In the genomic region with DNA sequence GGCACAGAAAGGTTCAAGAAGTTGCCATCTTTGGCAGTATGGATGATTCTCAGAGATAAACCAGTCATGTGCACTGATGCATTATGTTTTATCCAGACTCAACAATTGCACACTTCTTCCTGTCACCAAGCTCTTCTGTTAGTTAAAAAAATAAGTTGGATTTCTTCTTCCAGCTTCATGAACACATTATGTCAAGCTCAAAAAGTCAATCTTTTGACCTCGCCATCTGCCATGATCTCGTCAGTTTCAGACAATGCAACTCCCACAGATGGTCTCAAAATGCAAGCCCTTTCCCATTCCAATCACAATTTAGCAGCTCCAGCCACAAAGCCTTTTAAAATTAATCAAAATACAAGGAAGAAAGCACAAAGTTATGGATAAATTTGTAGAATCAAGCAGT, we compare ENCODE assay signal across 20 cellular contexts. TPM values are rescaled to one million over a fixed set of nuclear protein-coding genes. Genes with fewer than 3 reads are reported as not detected.
A peak's percentile ranks its signal among the peaks of the same experiment; 100 is the strongest.
DNase-seq lines count a peak whose midpoint lies in the region; ATAC-seq, FAIRE-seq and TF ChIP-seq lines count a peak whose summit lies in the region.
"Had no signal": no experiment of that assay in that cellular context is flagged by ENCODE, and none has a peak within 500 bp of the region (broad histone marks: within the 10 kb centered on the region; RNA-seq: fewer than 3 reads in every experiment).

No MANE protein-coding gene starts in this region.

- no peak overlapping the region for H2BK120ac ChIP-seq in neuronal stem cell (ENCODE audit: low read depth, low read length)

- 67% methylated on average over 2 of the region's 2 CpGs for WGBS in GM23248 (ENCODE audit: low coverage in 1 of 2, low lambda C conversion rate in 2 of 2, missing lambda C conversion rate in 2 of 2), 2 experiments
- no CpG with 5 or more reads among the region's 2 CpGs for WGBS in neuronal stem cell (ENCODE audit: extremely low coverage in 2 of 2, insufficient read length in 2 of 2, insufficient replicate concordance in 1 of 2), 2 donors

- H3K9ac ChIP-seq in GM23248 (no peak overlapping the region), neuronal stem cell (ENCODE audit: low read depth, low read length, poor library complexity) (no peak overlapping the region), kidney (ENCODE audit: low read length in 2 of 2) (no peak overlapping the region)

- no peak overlapping the region for H4K91ac ChIP-seq in neuronal stem cell (ENCODE audit: low read depth, low read length, poor library complexity)

- H3K4me2 ChIP-seq in GM23248 (ENCODE audit: unreplicated experiment) (peak overlapping the region; percentile 2), neuronal stem cell (ENCODE audit: insufficient read depth, low read length, poor library complexity, severe bottlenecking) (no peak overlapping the region)
- H3K4me2 ChIP-seq: PC-9 had no signal

- no peak overlapping the region for H2BK12ac ChIP-seq in neuronal stem cell (ENCODE audit: low read length)

- no peak for FAIRE-seq in kidney (lab: Jason Lieb, UNC)
- FAIRE-seq: HTR-8/SVneo had no signal

- H3K27me3 ChIP-seq in GM23248 (replicated peaks; ENCODE audit: insufficient read depth) (no peaks in the 10 kb centered on the region), neuronal stem cell (ENCODE audit: control insufficient read depth in 3 of 3, insufficient read depth in 3 of 3, low read depth in 1 of 3, low read length in 3 of 3) (no peaks in the 10 kb centered on the region)

- H3K9me2 ChIP-seq in GM23248 (ENCODE audit: insufficient read depth), result no peaks in the 10 kb centered on the region

- DNase-seq in GM23248 (no peak), NCI-H446 (lab: John Stamatoyannopoulos, UW) (peak; percentile 84 to 96), neuronal stem cell (ENCODE audit: low spot score) (no peak), left ventricle myocardium superior (no peak), hippocampal formation (lab: John Stamatoyannopoulos, UW) (no peak), NCI-H1417 treated with DMSO at 0.1 percent for 48 hours (lab: John Stamatoyannopoulos, UW) (no peak), kidney (no peak)
- DNase-seq: ACHN; CD4-positive, alpha-beta memory T cell; EL; GOT3; HFFc6; NCI-H146; NCI-H2107; NCI-H510A treated with DMSO at 0.1 percent for 48 hours; PC-9; T-cell had no signal

- no peak for ATAC-seq in left ventricle myocardium superior
- ATAC-seq: T-cell had no signal

- no peak overlapping the region for H3K4me3 ChIP-seq in GM23248
- H3K4me3 ChIP-seq in neuronal stem cell (ENCODE audit: low read length in 2 of 2), result no peak overlapping the region
- H3K4me3 ChIP-seq in kidney (ENCODE audit: low read length in 2 of 2), result no peak overlapping the region
- H3K4me3 ChIP-seq: PC-9 had no signal

- H3K18ac ChIP-seq in neuronal stem cell (ENCODE audit: low read length), result no peak overlapping the region

- no peak overlapping the region for H2BK5ac ChIP-seq in neuronal stem cell (ENCODE audit: low read length)

- peaks cover 21% of the 10 kb centered on the region for H3K4me1 Mint-ChIP-seq in brain

- H3K27ac ChIP-seq in GM23248, result no peak overlapping the region
- no peak overlapping the region for H3K27ac ChIP-seq in neuronal stem cell (replicated peaks; ENCODE audit: low read length)
- no peak overlapping the region for H3K27ac ChIP-seq in kidney (ENCODE audit: low read depth in 2 of 2, low read length in 2 of 2)
- H3K27ac ChIP-seq: PC-9 had no signal

- H4K8ac ChIP-seq in neuronal stem cell (ENCODE audit: low read depth, low read length), result no peak overlapping the region

- peaks cover 4% of the 10 kb centered on the region for H3K36me3 Mint-ChIP-seq in brain
- H3K36me3 Mint-ChIP-seq: CD4-positive, alpha-beta memory T cell had no signal

- H3K23ac ChIP-seq in neuronal stem cell (ENCODE audit: low read depth, low read length, poor library complexity), result no peak overlapping the region

- H3K36me3 ChIP-seq in GM23248 (ENCODE audit: low read depth) (no peaks in the 10 kb centered on the region), neuronal stem cell (replicated peaks in 1 of 2; ENCODE audit: control insufficient read depth in 2 of 2, insufficient read depth in 2 of 2, low read length in 2 of 2) (no peaks in the 10 kb centered on the region), kidney (ENCODE audit: control insufficient read depth in 1 of 2, insufficient read depth in 2 of 2, low read length in 2 of 2) (no peaks in the 10 kb centered on the region)

- no peak overlapping the region for H2BK15ac ChIP-seq in neuronal stem cell (ENCODE audit: low read length)

- no peak overlapping the region for H2AFZ ChIP-seq in GM23248
- H2AFZ ChIP-seq in neuronal stem cell (ENCODE audit: low read length), result peak overlapping the region; percentile 37
- H2AFZ ChIP-seq: PC-9 had no signal

- 0 out of 2 replicates have a peak, but pooled peaks cover 12% of the 10 kb centered on the region for H3F3A ChIP-seq in GM23248 (ENCODE audit: insufficient read depth)

- H3K27ac Mint-ChIP-seq in brain, result peak overlapping the region; percentile 64 to 89 (median 80)
- H3K27ac Mint-ChIP-seq: B cell; CD4-positive, alpha-beta memory T cell; HFFc6; T-cell had no signal

- H3K4ac ChIP-seq in neuronal stem cell (ENCODE audit: low read length), result no peak overlapping the region

- H3K4me3 Mint-ChIP-seq in brain, result peak overlapping the region in 4 of 5 experiments; percentile 8 to 43 (median 28)
- H3K4me3 Mint-ChIP-seq: B cell; CD4-positive, alpha-beta memory T cell; HFFc6; T-cell had no signal

- H3K4me1 ChIP-seq in GM23248 (ENCODE audit: insufficient read depth) (peaks cover 11% of the 10 kb centered on the region), neuronal stem cell (ENCODE audit: control insufficient read depth in 2 of 2, insufficient read depth in 1 of 2, low read depth in 1 of 2, low read length in 2 of 2) (peaks cover 0 to 14% of the 10 kb centered on the region in 2 donors), kidney (ENCODE audit: control insufficient read depth in 1 of 2, insufficient read depth in 1 of 2, low read depth in 1 of 2, low read length in 2 of 2) (no peaks in the 10 kb centered on the region)

- H3K79me2 ChIP-seq in GM23248 (ENCODE audit: insufficient read depth), result no peaks in the 10 kb centered on the region

- H3K27me3 Mint-ChIP-seq in brain, result no peaks in the 10 kb centered on the region
- H3K27me3 Mint-ChIP-seq: B cell; CD4-positive, alpha-beta memory T cell; T-cell had no signal

- H3K79me1 ChIP-seq in neuronal stem cell (ENCODE audit: low read depth, low read length), result no peaks in the 10 kb centered on the region

- TF ChIP-seq CTCF in brain (conservative IDR thresholded peaks at IDR 0.05), result no peak
- no peak for TF ChIP-seq CTCF in kidney (IDR thresholded peaks at IDR 0.05; ENCODE audit: borderline replicate concordance, extremely low read depth, insufficient read depth)

- intact Hi-C loops in left ventricle myocardium superior (cut with micrococcal nuclease), result no loop called here
- intact Hi-C loops in kidney (cut with DNase I), result no loop called here

- H4K20me1 ChIP-seq in GM23248 (ENCODE audit: insufficient read depth), result no peaks in the 10 kb centered on the region

- H3K9me3 ChIP-seq in GM23248 (ENCODE audit: low read depth) (no peaks in the 10 kb centered on the region), neuronal stem cell (replicated peaks in 1 of 2; ENCODE audit: control insufficient read depth in 2 of 2, insufficient read depth in 1 of 2, low read depth in 1 of 2, low read length in 2 of 2) (no peaks in the 10 kb centered on the region), kidney (ENCODE audit: control insufficient read depth in 1 of 2, low read length in 2 of 2) (no peaks in the 10 kb centered on the region)

- H2AK5ac ChIP-seq in neuronal stem cell (ENCODE audit: low read depth, low read length), result no peak overlapping the region

- no peak overlapping the region for H3K14ac ChIP-seq in neuronal stem cell (ENCODE audit: low read length)

- in situ Hi-C loops in GM23248 (cut with MboI), result no loop called here

- peaks cover 3 to 4% (median 3%) of the 10 kb centered on the region in 5 experiments for H3K9me3 Mint-ChIP-seq in brain
- H3K9me3 Mint-ChIP-seq: CD4-positive, alpha-beta memory T cell; HFFc6; T-cell had no signal

RNA-seq across cellular contexts. Expression of a gene that starts 42.8 kb away (rescaled TPM):
- total RNA-seq in GM23248 (2014; rRNA removed; shearing (Covaris generic)), result 26.8 and 57.7 TPM in 2 replicates
- polyA plus RNA-seq in GM23248 (2016; fragmentation: Nextera tagmentation; extraction: Ambion mirVana), result 55.4 and 56.6 TPM in 2 replicates
- polyA plus RNA-seq in brain (ENCODE audit: insufficient read depth, low read depth, low replicate concordance), result 27.0 TPM
- 253 TPM for polyA plus RNA-seq in neuronal stem cell (2013, experiment 1 of 2)
- polyA plus RNA-seq in neuronal stem cell (2013, experiment 2 of 2), result 314 TPM
- total RNA-seq in left ventricle myocardium superior, result 62.4 TPM
- total RNA-seq in kidney, result 50.6 TPM
- 38.7 TPM for polyA plus RNA-seq in kidney (ENCODE audit: insufficient read depth, low read depth, low replicate concordance)

Comparison
In these comparisons a context has a peak if more than half of its experiments do, and no peak if none do; other contexts are left out.
1. DNase-seq: peak in NCI-H446 (2 of 2); none in GM23248 (single experiment), neuronal stem cell (single experiment), left ventricle myocardium superior (single experiment), hippocampal formation (0 of 2), NCI-H1417 treated with DMSO at 0.1 percent for 48 hours (single experiment) and kidney (single experiment).